ENCODE assay signal across 9 cellular contexts in the genomic region with DNA sequence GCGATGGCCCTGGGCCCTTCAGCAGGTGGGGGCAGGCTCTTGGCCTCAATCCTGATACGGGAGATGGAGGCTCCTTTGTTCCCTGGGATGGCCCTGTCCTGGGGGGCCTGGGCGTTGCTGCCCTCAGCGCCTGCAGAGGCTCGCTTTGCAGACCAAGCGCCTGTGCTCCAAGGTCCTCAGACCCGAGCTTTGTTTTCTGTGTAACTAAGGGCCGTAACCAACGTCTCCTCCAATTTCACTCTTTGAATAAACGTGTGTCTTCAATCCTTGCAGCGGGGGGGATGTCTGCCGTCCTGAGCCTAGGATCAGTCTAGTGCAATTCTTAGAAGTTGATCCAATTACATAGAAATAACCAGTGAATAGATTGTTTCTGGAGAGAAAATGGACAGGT. TPM values are rescaled to one million over a fixed set of nuclear protein-coding genes. Genes with fewer than 3 reads are reported as not detected.
DNase-seq lines count a peak whose midpoint lies in the region; ATAC-seq and TF ChIP-seq lines count a peak whose summit lies in the region.
"Had no signal": no experiment of that assay in that cellular context is flagged by ENCODE, and none has a peak within 500 bp of the region (broad histone marks: within the 10 kb centered on the region; RNA-seq: fewer than 3 reads in every experiment).

No MANE protein-coding gene starts in this region.

- H3K79me1 ChIP-seq in H9 (ENCODE audit: insufficient read depth, low read depth, low read length, poor library complexity, severe bottlenecking): peaks cover 13% of the 10 kb centered on the region

- H2AK5ac ChIP-seq in H9 (ENCODE audit: insufficient read length, low read length): no peak overlapping the region

- ATAC-seq in GM21515 (IDR thresholded peaks at IDR 0.05; ENCODE audit: unreplicated experiment): no peak

- H3K27me3 Mint-ChIP-seq in H9 (ENCODE audit: low read depth) (no peaks in the 10 kb centered on the region), nephron progenitor cell (ENCODE audit: low read depth, poor library complexity) (no peaks in the 10 kb centered on the region)
- H3K27me3 Mint-ChIP-seq: dendritic cell treated with granulocyte-macrophage colony-stimulating factor and Interleukin-4, amounts not matched to agents 40 ng/mL and 50 ng/mL, for 4 days had no signal

- H3K9me3 Mint-ChIP-seq in H9 (no peaks in the 10 kb centered on the region), nephron progenitor cell (no peaks in the 10 kb centered on the region)
- H3K9me3 Mint-ChIP-seq: dendritic cell treated with granulocyte-macrophage colony-stimulating factor and Interleukin-4, amounts not matched to agents 40 ng/mL and 50 ng/mL, for 4 days had no signal

- H2BK120ac ChIP-seq in H9 (ENCODE audit: low read depth, low read length, poor library complexity, severe bottlenecking): no peak overlapping the region

- H3K9ac ChIP-seq in H9 (ENCODE audit: extremely low read depth, insufficient read length, low read length): no peak overlapping the region

- H3T11ph ChIP-seq in H9 (ENCODE audit: low read length): no peak overlapping the region

- no peaks in the 10 kb centered on the region for H3K9me3 ChIP-seq in H9 (ENCODE audit: control insufficient read depth, low read depth, low read length)

- H2BK5ac ChIP-seq in H9 (ENCODE audit: insufficient read length, low read length): no peak overlapping the region

- DNase-seq in H9 (peak; percentile 26), astrocyte of the cerebellum (ENCODE audit: low read depth) (peak; percentile 50), nephron progenitor cell (peak; percentile 47), DMS79 (lab: John Stamatoyannopoulos, UW) (no peak), NCI-H1930 (lab: John Stamatoyannopoulos, UW) (no peak)

- no peak overlapping the region for H2AFZ ChIP-seq in H9 (ENCODE audit: low read length)

- H3K27ac ChIP-seq in H9 (ENCODE audit: insufficient read length, low read depth, low read length): no peak overlapping the region

- no peaks in the 10 kb centered on the region; the same call in 1 of the 2 replicates for H3K4me1 ChIP-seq in H9 (ENCODE audit: insufficient read depth, low read length)

- H3K36me3 Mint-ChIP-seq in H9 (ENCODE audit: insufficient read depth in 1 of 3, low read depth in 3 of 3) (peaks cover 55 to 78% (median 74%) of the 10 kb centered on the region in 3 experiments), nephron progenitor cell (ENCODE audit: low read depth) (peaks cover 37% of the 10 kb centered on the region)

- H2BK15ac ChIP-seq in H9 (ENCODE audit: low read depth, low read length): no peak overlapping the region

- H3K18ac ChIP-seq in H9 (ENCODE audit: insufficient read length, low read depth, low read length): no peak overlapping the region

- no peak overlapping the region for H3K4me2 ChIP-seq in H9 (ENCODE audit: insufficient read depth, insufficient read length, low read length)

- no peak overlapping the region for H3K56ac ChIP-seq in H9 (ENCODE audit: insufficient read length, low read depth, low read length)

- H3K23ac ChIP-seq in H9 (ENCODE audit: insufficient read length, low read depth, low read length): no peak overlapping the region

- no peak overlapping the region for H2BK12ac ChIP-seq in H9 (ENCODE audit: insufficient read length, low read depth, low read length)

- no peak overlapping the region for H3K4ac ChIP-seq in H9 (ENCODE audit: low read depth, low read length)

- no peak overlapping the region; the same call in 1 of the 2 replicates for H3K14ac ChIP-seq in H9 (ENCODE audit: insufficient read depth, low read length)

- no peak overlapping the region for H4K8ac ChIP-seq in H9 (replicated peaks; ENCODE audit: insufficient read length, low read depth, low read length)

- peak overlapping the region; percentile 73 for H3K4me3 ChIP-seq in astrocyte of the cerebellum (ENCODE audit: low read depth, low read length)

- peaks cover 63% of the 10 kb centered on the region for H3K79me2 ChIP-seq in H9 (ENCODE audit: insufficient read depth, low read length)

- H3K27ac Mint-ChIP-seq in H9 (peak overlapping the region; percentile 67 to 91 (median 80)), nephron progenitor cell (peak overlapping the region; percentile 99)
- H3K27ac Mint-ChIP-seq: dendritic cell treated with granulocyte-macrophage colony-stimulating factor and Interleukin-4, amounts not matched to agents 40 ng/mL and 50 ng/mL, for 4 days had no signal

- no peak overlapping the region for H4K5ac ChIP-seq in H9 (ENCODE audit: insufficient read length, low read depth, low read length)

- H3K4me1 Mint-ChIP-seq in H9 (peaks cover 23 to 36% of the 10 kb centered on the region in 2 experiments), nephron progenitor cell (peaks cover 55% of the 10 kb centered on the region)

- H3K23me2 ChIP-seq in H9 (ENCODE audit: insufficient read length, low read depth, low read length, poor library complexity, severe bottlenecking): peaks cover 9% of the 10 kb centered on the region

- H3K4me3 Mint-ChIP-seq in H9 (peak overlapping the region; percentile 12 to 71), nephron progenitor cell (peak overlapping the region; percentile 78)
- H3K4me3 Mint-ChIP-seq: dendritic cell treated with granulocyte-macrophage colony-stimulating factor and Interleukin-4, amounts not matched to agents 40 ng/mL and 50 ng/mL, for 4 days had no signal

- TF ChIP-seq CTCF in H9 (conservative IDR thresholded peaks at IDR 0.05) (no peak), astrocyte of the cerebellum (IDR thresholded peaks at IDR 0.05; ENCODE audit: low read depth, low read length, missing control alignments) (no peak), nephron progenitor cell (IDR thresholded peaks at IDR 0.05) (no peak)

- H3K27me3 ChIP-seq in H9 (ENCODE audit: insufficient read depth, low read length): no peaks in the 10 kb centered on the region

- H4K91ac ChIP-seq in H9 (ENCODE audit: insufficient read length, low read depth, low read length): no peak overlapping the region

- in situ Hi-C loops in astrocyte of the cerebellum (cut with HindIII; ENCODE audit: low sequenced_read_pairs): no loop called here

- WGBS in H9 (ENCODE audit: extremely low coverage, insufficient read length, low lambda C conversion rate): no CpG with 5 or more reads among the region's 12 CpGs

- no peak overlapping the region for H2BK20ac ChIP-seq in H9 (ENCODE audit: low read depth, low read length, poor library complexity, severe bottlenecking)

- peaks cover 4% of the 10 kb centered on the region for H4K20me1 ChIP-seq in H9 (ENCODE audit: control insufficient read depth, insufficient read depth, insufficient read length)

RNA-seq across cellular contexts. Expression of a gene that starts 5.2 kb away (rescaled TPM):
- total RNA-seq in H9 (2021): 712 and 748 TPM in 2 replicates

RNA-seq across cellular contexts. Expression of a gene that starts 19.3 kb away (rescaled TPM):
- total RNA-seq in H9 (2021): 57.9 and 61.2 TPM in 2 replicates
- total RNA-seq: RPMI7951 had no signal

RNA-seq across cellular contexts. Expression of a gene that starts 25.1 kb away (rescaled TPM):
- 0.77 and 1.6 TPM in 2 replicates for total RNA-seq in H9 (2021)
- total RNA-seq: renal cortical epithelial cell, RPMI7951 had no signal

RNA-seq across cellular contexts. Expression of a gene that starts 38.3 kb away (rescaled TPM):
- 0.31 TPM in 1 of 2 replicates, not detected in the other for total RNA-seq in H9 (2021)
- total RNA-seq: renal cortical epithelial cell, RPMI7951 had no signal

RNA-seq across cellular contexts. Expression of a gene that starts 49.6 kb away (rescaled TPM):
- total RNA-seq in H9 (2021): not detected in 2 replicates
- total RNA-seq: renal cortical epithelial cell, RPMI7951 had no signal

Comparison
In these comparisons a context has a peak if more than half of its experiments do, and no peak if none do; other contexts are left out.
1. DNase-seq: peak in H9 (single experiment), astrocyte of the cerebellum (single experiment) and nephron progenitor cell (single experiment); none in DMS79 (single experiment) and NCI-H1930 (0 of 2).